Comparison of ENCODE assay signal across 12 cellular contexts in the genomic region with DNA sequence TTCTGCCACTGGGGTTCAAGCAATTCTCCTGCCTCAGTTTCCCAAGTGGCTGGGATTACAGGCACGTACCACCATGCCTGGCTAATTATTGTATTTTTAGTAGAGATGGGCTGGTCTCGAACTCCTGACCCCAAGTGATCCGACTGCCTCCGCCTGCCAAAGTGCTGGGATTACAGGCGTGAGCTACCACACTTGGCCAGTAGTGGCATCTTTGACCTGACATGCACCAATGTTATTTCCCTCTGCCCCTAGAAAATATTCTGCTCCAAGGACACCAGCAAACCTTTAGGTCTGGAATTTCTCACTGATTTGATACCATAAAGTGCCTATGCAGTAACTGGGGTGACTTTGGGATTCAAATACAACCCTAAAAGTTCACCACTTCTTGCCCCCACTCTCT.
DNase-seq lines count a peak whose midpoint lies in the region; ATAC-seq, FAIRE-seq and TF ChIP-seq lines count a peak whose summit lies in the region.
"Had no signal": no experiment of that assay in that cellular context is flagged by ENCODE, and none has a peak within 500 bp of the region (broad histone marks: within the 10 kb centered on the region; RNA-seq: fewer than 3 reads in every experiment).

No MANE protein-coding gene starts in this region.

- intact Hi-C loops in Right ventricle myocardium superior (cut with DNase I): no loop called here
- intact Hi-C loops in activated CD8-positive, alpha-beta T cell treated with anti-CD3 and anti-CD28 coated beads for 36 hours (cut with micrococcal nuclease): no loop called here
- intact Hi-C loops in aorta (cut with DNase I): loop anchor here in 1 of 2 donors (5.0 kb wide), 3 partner anchors 34 to 179 kb away; partner anchors contain the start of gene ARID5B

- H3K27me3 ChIP-seq in right atrium auricular region (no peaks in the 10 kb centered on the region), muscle layer of colon (ENCODE audit: control insufficient read depth in 1 of 2, insufficient read depth in 2 of 2, low read length in 2 of 2) (no peaks in the 10 kb centered on the region), aorta (ENCODE audit: control insufficient read depth in 1 of 2, insufficient read depth in 2 of 2, low read length in 1 of 2) (no peaks in the 10 kb centered on the region)

- peaks cover 80% of the 10 kb centered on the region for H3K4me1 Mint-ChIP-seq in activated CD8-positive, alpha-beta T cell treated with anti-CD3 and anti-CD28 coated beads for 36 hours (ENCODE audit: low read depth)
- no peaks in the 10 kb centered on the region for H3K4me1 Mint-ChIP-seq in endothelial cell (ENCODE audit: unreplicated experiment)

- no peak for ATAC-seq in Right ventricle myocardium superior (ENCODE audit: poor library complexity)
- no peak for ATAC-seq in activated CD8-positive, alpha-beta T cell treated with anti-CD3 and anti-CD28 coated beads for 36 hours
- ATAC-seq in aorta (ENCODE audit: low FRiP score): no peak
- ATAC-seq: esophagus mucosa had no signal

- no peak overlapping the region for H3K4me3 Mint-ChIP-seq in activated CD8-positive, alpha-beta T cell treated with anti-CD3 and anti-CD28 coated beads for 36 hours
- H3K4me3 Mint-ChIP-seq in endothelial cell (ENCODE audit: unreplicated experiment): no peak overlapping the region

- no peak for DNase-seq in right atrium auricular region (ENCODE audit: low spot score)
- DNase-seq in Right ventricle myocardium superior: no peak
- no peak for DNase-seq in activated CD8-positive, alpha-beta T cell treated with anti-CD3 and anti-CD28 coated beads for 36 hours
- DNase-seq in aorta: no peak
- DNase-seq in endothelial cell (ENCODE audit: low spot score): no peak
- no peak for DNase-seq in urothelium cell line (ENCODE audit: low spot score)
- no peak for DNase-seq in NK-92 treated with Interleukin-12 subunit alpha and Interleukin-12 subunit beta, amount 100 ng/mL, for 24 hours (lab: John Stamatoyannopoulos, UW)
- DNase-seq: amniotic stem cell; midbrain; stimulated activated CD4-positive, alpha-beta T cell treated with anti-CD3 and anti-CD28 coated beads, Interleukin-4, amount 100 ng/mL, for 1 hour had no signal

- peaks cover 1% of the 10 kb centered on the region for H3K9me3 Mint-ChIP-seq in activated CD8-positive, alpha-beta T cell treated with anti-CD3 and anti-CD28 coated beads for 36 hours
- no peaks in the 10 kb centered on the region for H3K9me3 Mint-ChIP-seq in endothelial cell (ENCODE audit: unreplicated experiment)

- H3K27ac ChIP-seq in right atrium auricular region (peak overlapping the region; percentile 85 to 89), muscle layer of colon (ENCODE audit: low read depth, low read length) (peak overlapping the region; percentile 86), aorta (ENCODE audit: low read depth in 1 of 2, low read length in 2 of 2) (peak overlapping the region; percentile 29 to 39)

- H3K4me3 ChIP-seq in right atrium auricular region (no peak overlapping the region), muscle layer of colon (ENCODE audit: low read depth in 1 of 2, low read length in 2 of 2) (no peak overlapping the region), aorta (ENCODE audit: low read length in 2 of 2) (no peak overlapping the region)

- H3K9me3 ChIP-seq in right atrium auricular region (no peaks in the 10 kb centered on the region), muscle layer of colon (ENCODE audit: low read length) (no peaks in the 10 kb centered on the region), aorta (ENCODE audit: control insufficient read depth, low read length) (no peaks in the 10 kb centered on the region)

- H3K36me3 Mint-ChIP-seq in activated CD8-positive, alpha-beta T cell treated with anti-CD3 and anti-CD28 coated beads for 36 hours (ENCODE audit: low read depth): peaks cover 60% of the 10 kb centered on the region
- no peaks in the 10 kb centered on the region for H3K36me3 Mint-ChIP-seq in endothelial cell (ENCODE audit: low read depth, unreplicated experiment)

- peak in 1 of 2 donors; percentile 19 for TF ChIP-seq CTCF in right atrium auricular region (IDR thresholded peaks at IDR 0.05)
- peak; percentile 17 for TF ChIP-seq CTCF in activated CD8-positive, alpha-beta T cell treated with anti-CD3 and anti-CD28 coated beads for 36 hours (IDR thresholded peaks at IDR 0.05)
- TF ChIP-seq CTCF in endothelial cell (IDR thresholded peaks at IDR 0.05; ENCODE audit: unreplicated experiment): no peak

- peaks cover 28% of the 10 kb centered on the region for H3K36me3 ChIP-seq in right atrium auricular region
- H3K36me3 ChIP-seq in muscle layer of colon (ENCODE audit: insufficient read depth, low read length): peaks cover 16% of the 10 kb centered on the region
- peaks cover 0 to 3% of the 10 kb centered on the region in 2 donors for H3K36me3 ChIP-seq in aorta (ENCODE audit: control insufficient read depth in 1 of 2, insufficient read depth in 2 of 2, low read length in 1 of 2)

- peak overlapping the region; percentile 7 for H3K9ac ChIP-seq in muscle layer of colon (ENCODE audit: low read length)

- CTCF ChIA-PET in activated CD8-positive, alpha-beta T cell treated with anti-CD3 and anti-CD28 coated beads for 36 hours (lab: Charles Lee): interaction anchor here (1.0 to 1.9 kb wide), 4 partner anchors 15 to 164 kb away, joined by 3 to 7 read pairs (median 5); no protein-coding TSS in a partner anchor

- POLR2A ChIA-PET in activated CD8-positive, alpha-beta T cell treated with anti-CD3 and anti-CD28 coated beads for 36 hours (lab: Charles Lee): interaction anchor here (0.7 to 3.1 kb wide), 4 partner anchors 18 to 105 kb away, joined by 3 to 23 read pairs (median 4); no protein-coding TSS in a partner anchor

- H3K27ac Mint-ChIP-seq in activated CD8-positive, alpha-beta T cell treated with anti-CD3 and anti-CD28 coated beads for 36 hours: peak overlapping the region; percentile 92
- H3K27ac Mint-ChIP-seq in endothelial cell (ENCODE audit: unreplicated experiment): no peak overlapping the region

- WGBS in aorta, 2 donors: 23 to 30% methylated on average over 5 of the region's 5 CpGs

- FAIRE-seq in urothelium cell line (lab: Jason Lieb, UNC): no peak

- H3K27me3 Mint-ChIP-seq in activated CD8-positive, alpha-beta T cell treated with anti-CD3 and anti-CD28 coated beads for 36 hours: no peaks in the 10 kb centered on the region
- H3K27me3 Mint-ChIP-seq in endothelial cell (ENCODE audit: unreplicated experiment): no peaks in the 10 kb centered on the region

- H3K4me1 ChIP-seq in right atrium auricular region (peaks cover 0 to 90% of the 10 kb centered on the region in 2 donors), muscle layer of colon (ENCODE audit: insufficient read depth, low read length) (peaks cover 82% of the 10 kb centered on the region), aorta (ENCODE audit: control insufficient read depth in 1 of 2, insufficient read depth in 2 of 2, low read length in 2 of 2) (peaks cover 3 to 21% of the 10 kb centered on the region in 2 donors)

Comparison
In these comparisons a context has a peak if more than half of its experiments do, and no peak if none do; other contexts are left out.
1. H3K27ac ChIP-seq: peak in every context shown above with its lines; median percentile 87 in right atrium auricular region; 86 in muscle layer of colon; 34 in aorta.